18 cellular contexts compared by ENCODE assay signal in the genomic region with DNA sequence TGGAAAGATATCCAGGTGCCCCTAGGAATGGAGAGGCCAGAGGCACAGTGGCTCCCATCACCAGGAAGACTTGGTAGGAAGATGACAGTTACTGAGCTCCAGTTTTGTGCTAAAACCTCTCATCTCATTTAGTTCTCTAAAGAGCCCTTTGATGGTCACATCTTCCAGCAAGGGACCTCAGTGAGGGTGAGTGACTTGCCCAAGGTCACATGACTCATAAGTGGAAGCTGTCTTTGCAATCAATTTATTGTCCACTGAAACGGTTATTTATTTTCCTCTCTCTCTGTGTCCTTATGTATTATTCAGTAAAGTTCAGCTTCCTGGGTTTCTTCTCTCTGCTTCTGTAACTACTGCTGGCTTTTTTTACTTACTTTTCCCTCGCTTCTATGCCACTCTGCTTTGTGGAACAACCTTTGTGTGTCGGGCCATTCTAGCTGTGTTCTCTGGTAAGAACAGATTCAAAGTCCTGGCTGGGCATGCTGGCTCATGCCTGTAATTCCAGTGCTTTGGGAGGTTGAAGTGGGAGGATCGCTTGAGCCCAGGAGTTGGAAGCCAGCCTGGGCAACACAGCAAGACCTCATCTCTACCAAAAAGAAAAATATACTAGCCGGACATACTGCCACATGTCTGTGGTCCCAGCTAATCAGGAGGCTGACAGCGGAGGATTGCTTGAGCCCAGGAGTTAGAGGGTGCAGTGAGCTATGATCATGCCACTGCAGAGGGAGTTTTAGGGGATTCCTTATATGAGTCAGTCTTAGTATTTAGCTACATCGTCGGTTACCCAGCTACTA. TPM values are rescaled to one million over a fixed set of nuclear protein-coding genes. Genes with fewer than 3 reads are reported as not detected.
DNase-seq lines count a peak whose midpoint lies in the region; ATAC-seq and TF ChIP-seq lines count a peak whose summit lies in the region.
"Had no signal": no experiment of that assay in that cellular context is flagged by ENCODE, and none has a peak within 500 bp of the region (broad histone marks: within the 10 kb centered on the region; RNA-seq: fewer than 3 reads in every experiment).

No MANE protein-coding gene starts in this region.

- H3K9me3 Mint-ChIP-seq in neural progenitor cell: no peaks in the 10 kb centered on the region
- H3K9me3 Mint-ChIP-seq: endodermal cell had no signal

- no peaks in the 10 kb centered on the region for H3K27me3 ChIP-seq in neural progenitor cell
- H3K27me3 ChIP-seq: transverse colon had no signal

- no peak for ATAC-seq in HG02571 (IDR thresholded peaks at IDR 0.05; ENCODE audit: unreplicated experiment)
- ATAC-seq: left lobe of liver had no signal

- DNase-seq in EH (ENCODE audit: low read depth) (peak; percentile 33), choroid plexus epithelial cell (ENCODE audit: low read depth) (peak; percentile 39), neural progenitor cell (ENCODE audit: low spot score) (no peak), NCI-H2171 treated with DMSO at 0.1 percent for 48 hours (lab: John Stamatoyannopoulos, UW) (no peak), C1 segment of cervical spinal cord (lab: John Stamatoyannopoulos, UW) (no peak), NCI-H187 treated with DMSO at 0.1 percent for 48 hours (lab: John Stamatoyannopoulos, UW) (no peak)
- DNase-seq: activated CD8-positive, alpha-beta memory T cell treated with anti-CD3 and anti-CD28 coated beads for 24 hours; activated naive CD4-positive, alpha-beta T cell treated with Interleukin-2 at 50 U/mL for 16 hours; caudate nucleus; endodermal cell; NCI-H1092 treated with DMSO at 0.1 percent for 48 hours; NCI-H2227 treated with DMSO at 0.1 percent for 48 hours; transverse colon had no signal

- H3K36me3 Mint-ChIP-seq in neural progenitor cell: peaks cover 26% of the 10 kb centered on the region

- no peak for TF ChIP-seq EP300 in Ishikawa (IDR thresholded peaks at IDR 0.05; ENCODE audit: borderline replicate concordance)

- peaks cover 34% of the 10 kb centered on the region for H3K4me1 Mint-ChIP-seq in neural progenitor cell
- H3K4me1 Mint-ChIP-seq: endodermal cell had no signal

- no peaks in the 10 kb centered on the region for H3K79me2 ChIP-seq in neural progenitor cell (ENCODE audit: low read depth)

- H3K27ac Mint-ChIP-seq in neural progenitor cell: peak overlapping the region; percentile 5
- H3K27ac Mint-ChIP-seq: endodermal cell had no signal

- H3K9me3 ChIP-seq in neural progenitor cell (ENCODE audit: low read depth): no peaks in the 10 kb centered on the region
- H3K9me3 ChIP-seq: prostate gland, transverse colon had no signal

- no peak overlapping the region for H3K9ac ChIP-seq in neural progenitor cell

- TF ChIP-seq RAD21 in Ishikawa (IDR thresholded peaks at IDR 0.05; ENCODE audit: low read depth): no peak

- peaks cover 8% of the 10 kb centered on the region for H3K27me3 Mint-ChIP-seq in neural progenitor cell (ENCODE audit: insufficient read depth, low read depth)

- no peaks in the 10 kb centered on the region for H4K20me1 ChIP-seq in neural progenitor cell (ENCODE audit: low read depth)

- H3K4me3 Mint-ChIP-seq in neural progenitor cell: no peak overlapping the region
- H3K4me3 Mint-ChIP-seq: endodermal cell had no signal

- no peak overlapping the region for H3K4me3 ChIP-seq in choroid plexus epithelial cell (ENCODE audit: low read depth, low read length)
- H3K4me3 ChIP-seq in neural progenitor cell: no peak overlapping the region
- H3K4me3 ChIP-seq: prostate gland, transverse colon had no signal

- H3K4me2 ChIP-seq in neural progenitor cell: no peak overlapping the region

- no peak overlapping the region for H2AFZ ChIP-seq in neural progenitor cell (replicated peaks)

- no peaks in the 10 kb centered on the region for H3F3A ChIP-seq in neural progenitor cell (ENCODE audit: low read depth)

- no peaks in the 10 kb centered on the region for H3K36me3 ChIP-seq in neural progenitor cell
- H3K36me3 ChIP-seq: prostate gland, transverse colon had no signal

- H3K4me1 ChIP-seq in neural progenitor cell: peaks cover 19% of the 10 kb centered on the region
- H3K4me1 ChIP-seq: prostate gland, transverse colon had no signal

- TF ChIP-seq CTCF in choroid plexus epithelial cell (conservative IDR thresholded peaks at IDR 0.05; ENCODE audit: low read depth, low read length): no peak
- TF ChIP-seq CTCF in neural progenitor cell (IDR thresholded peaks at IDR 0.05): no peak

- H3K27ac ChIP-seq in neural progenitor cell: no peak overlapping the region
- H3K27ac ChIP-seq: C4-2B, prostate gland, transverse colon had no signal

TF ChIP-seq in Ishikawa, 13 proteins besides CTCF, POLR2A, EP300 and RAD21:
- no peak for TF ChIP-seq TAF1 (IDR thresholded peaks at IDR 0.05; ENCODE audit: low read depth)
- TF ChIP-seq, protein P1, sequence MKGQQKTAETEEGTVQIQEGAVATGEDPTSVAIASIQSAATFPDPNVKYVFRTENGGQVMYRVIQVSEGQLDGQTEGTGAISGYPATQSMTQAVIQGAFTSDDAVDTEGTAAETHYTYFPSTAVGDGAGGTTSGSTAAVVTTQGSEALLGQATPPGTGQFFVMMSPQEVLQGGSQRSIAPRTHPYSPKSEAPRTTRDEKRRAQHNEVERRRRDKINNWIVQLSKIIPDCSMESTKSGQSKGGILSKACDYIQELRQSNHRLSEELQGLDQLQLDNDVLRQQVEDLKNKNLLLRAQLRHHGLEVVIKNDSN (IDR thresholded peaks at IDR 0.05): peak; percentile 11; the same call in 1 of the 2 replicates

RNA-seq across cellular contexts. Expression of a gene that starts 55.9 kb away (rescaled TPM):
- total RNA-seq in neural progenitor cell (ENCODE audit: low replicate concordance): 5.4 and 15.8 TPM in 2 replicates

Comparison
In these comparisons a context has a peak if more than half of its experiments do, and no peak if none do; other contexts are left out.
1. DNase-seq: peak in EH (single experiment) and choroid plexus epithelial cell (single experiment); none in neural progenitor cell (single experiment), NCI-H2171 treated with DMSO at 0.1 percent for 48 hours (single experiment), C1 segment of cervical spinal cord (0 of 14) and NCI-H187 treated with DMSO at 0.1 percent for 48 hours (single experiment).